In the genomic region with DNA sequence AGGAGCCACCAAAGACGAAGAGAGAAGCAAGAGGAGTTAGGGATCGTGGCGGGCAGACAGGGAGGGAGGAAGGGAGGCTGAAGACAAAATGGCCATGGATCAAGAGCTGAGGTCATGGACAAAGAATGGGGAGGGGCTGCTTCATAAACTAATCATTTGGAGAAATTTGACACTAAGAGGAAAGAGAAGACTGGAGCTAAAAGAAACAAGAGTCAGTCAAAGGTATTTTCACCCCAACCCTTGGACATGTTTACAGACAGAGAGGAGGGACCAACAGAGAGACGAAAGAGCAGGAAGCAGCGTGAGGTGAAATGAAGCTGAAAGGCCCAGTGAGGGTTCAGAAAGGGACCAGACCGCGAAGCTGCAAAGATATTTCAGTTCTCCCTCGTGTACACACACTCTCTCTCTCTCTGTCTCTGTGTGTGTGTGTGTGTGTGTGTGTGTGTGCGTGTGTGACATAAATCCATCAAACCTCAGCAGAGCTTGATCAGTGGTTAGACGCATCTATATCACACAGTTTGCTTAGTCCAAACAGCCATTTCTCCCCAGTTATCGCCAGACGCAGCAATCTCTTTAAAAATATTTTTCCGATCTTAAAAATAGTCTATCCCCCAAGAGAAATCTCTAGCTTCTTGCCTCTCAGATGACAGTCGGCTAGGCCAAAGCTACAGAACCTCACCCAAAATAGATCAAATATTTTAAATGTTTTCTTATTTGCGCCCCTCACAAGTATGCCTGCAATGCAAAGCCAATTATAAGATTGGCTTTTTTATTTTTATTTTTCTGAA, we compare ENCODE assay signal across 1 cellular context.
TF ChIP-seq lines count a peak whose summit lies in the region.

No MANE protein-coding gene starts in this region.

TF ChIP-seq in SK-N-SH, 30 proteins besides CTCF, POLR2A, EP300 and RAD21 (continued from another document):
- TF ChIP-seq PBX3 (IDR thresholded peaks at IDR 0.05): no peak
- no peak for TF ChIP-seq JUND (IDR thresholded peaks at IDR 0.05)
- no peak for TF ChIP-seq RCOR1 (IDR thresholded peaks at IDR 0.05; ENCODE audit: low read length)
- no peak for TF ChIP-seq USF2 (IDR thresholded peaks at IDR 0.05; ENCODE audit: borderline replicate concordance, low read depth, low read length)
- TF ChIP-seq MEF2A (IDR thresholded peaks at IDR 0.05; ENCODE audit: borderline replicate concordance, low read depth): no peak
- TF ChIP-seq SIN3A (IDR thresholded peaks at IDR 0.05; ENCODE audit: borderline replicate concordance, low read depth, low read length): no peak
- no peak for TF ChIP-seq ELF1 (IDR thresholded peaks at IDR 0.05)
- no peak for TF ChIP-seq GABPA (IDR thresholded peaks at IDR 0.05; ENCODE audit: low read depth)
- TF ChIP-seq FOSL2 (IDR thresholded peaks at IDR 0.05; ENCODE audit: borderline replicate concordance, low read depth): no peak
